ENCODE assay signal across 21 cellular contexts in genomic region chr3:123283074-123283473, GRCh38.
"Had no signal": no experiment of that assay in that cellular context is flagged by ENCODE, and none has a peak within 500 bp of the region (broad histone marks: within the 10 kb centered on the region; RNA-seq: fewer than 3 reads in every experiment).

No MANE protein-coding gene starts in this region.

- H3K4me1 Mint-ChIP-seq: nephron, neural progenitor cell had no signal

- H3K27ac Mint-ChIP-seq: naive thymus-derived CD4-positive, alpha-beta T cell; nephron; neural progenitor cell; stimulated activated naive B cell treated with anti-CD40 and anti-IgM and Interleukin-4, amounts not matched to agents 10 μg/mL and 1 μg/mL and 100 μg/mL, for 72 hours; stimulated activated naive CD8-positive, alpha-beta T cell treated with anti-CD3 and anti-CD28 coated beads, Interleukin-15, Interleukin-2, amounts not matched to agents 100 ng/mL and 50 ng/mL, for 24 hours had no signal

- H3K36me3 ChIP-seq: neural progenitor cell, prostate gland, thyroid gland had no signal

- H3K27me3 ChIP-seq: dorsolateral prefrontal cortex, neural progenitor cell, spleen, thyroid gland had no signal

- H3K27me3 Mint-ChIP-seq: naive thymus-derived CD4-positive, alpha-beta T cell; stimulated activated naive CD8-positive, alpha-beta T cell treated with anti-CD3 and anti-CD28 coated beads, Interleukin-15, Interleukin-2, amounts not matched to agents 100 ng/mL and 50 ng/mL, for 24 hours had no signal

- H3K4me3 Mint-ChIP-seq: naive thymus-derived CD4-positive, alpha-beta T cell; nephron; neural progenitor cell; stimulated activated naive B cell treated with anti-CD40 and anti-IgM and Interleukin-4, amounts not matched to agents 10 μg/mL and 1 μg/mL and 100 μg/mL, for 72 hours; stimulated activated naive CD8-positive, alpha-beta T cell treated with anti-CD3 and anti-CD28 coated beads, Interleukin-15, Interleukin-2, amounts not matched to agents 100 ng/mL and 50 ng/mL, for 24 hours had no signal

- DNase-seq: effector CD4-positive, alpha-beta T cell; kidney; mesenchymal stem cell; midbrain; naive thymus-derived CD4-positive, alpha-beta T cell; nucleus accumbens; spleen; stimulated activated CD4-positive, alpha-beta T cell treated with anti-CD3 and anti-CD28 coated beads, Interleukin-4, amount 100 ng/mL, for 4 hours; stimulated activated naive B cell treated with anti-CD40 and anti-IgM and Interleukin-4, amounts not matched to agents 10 μg/mL and 1 μg/mL and 100 μg/mL, for 72 hours; thyroid gland; trophoblast cell had no signal

- FAIRE-seq: colon, frontal cortex, kidney had no signal

- H3K4me3 ChIP-seq: dorsolateral prefrontal cortex, neural progenitor cell, prostate gland, skin epidermis, spleen, thyroid gland had no signal

- H3K9me3 Mint-ChIP-seq: nephron; neural progenitor cell; stimulated activated naive CD8-positive, alpha-beta T cell treated with anti-CD3 and anti-CD28 coated beads, Interleukin-15, Interleukin-2, amounts not matched to agents 100 ng/mL and 50 ng/mL, for 24 hours had no signal

- ATAC-seq: left lobe of liver; naive thymus-derived CD4-positive, alpha-beta T cell; right cardiac atrium; stimulated activated naive B cell treated with anti-CD40 and anti-IgM and Interleukin-4, amounts not matched to agents 10 μg/mL and 1 μg/mL and 100 μg/mL, for 72 hours had no signal
